Comparison of ENCODE assay signal across 9 cellular contexts in genomic region chr10:114634607-114634974, GRCh38. TPM values are rescaled to one million over a fixed set of nuclear protein-coding genes. Genes with fewer than 3 reads are reported as not detected.
DNase-seq lines count a peak whose midpoint lies in the region; ATAC-seq and TF ChIP-seq lines count a peak whose summit lies in the region.
"Had no signal": no experiment of that assay in that cellular context is flagged by ENCODE, and none has a peak within 500 bp of the region (broad histone marks: within the 10 kb centered on the region; RNA-seq: fewer than 3 reads in every experiment).

No MANE protein-coding gene starts in this region.

- intact Hi-C loops in lower lobe of right lung (cut with DNase I) = no loop called here
- intact Hi-C loops in activated T-helper 1 cell treated with anti-CD3 and anti-CD28 coated beads, Interleukin-12 subunit alpha, Interleukin-12 subunit beta, Interleukin-2, Interleukin-4 antibody, amounts not matched to agents 30 ng/mL and 10 ng/mL and 1 ng/mL, durations not matched to agents 14 hours and 24 hours and 36 hours (cut with micrococcal nuclease) = no loop called here
- intact Hi-C loops in activated CD4-positive, alpha-beta memory T cell treated with anti-CD3 and anti-CD28 coated beads for 36 hours (cut with micrococcal nuclease) = no loop called here

- H3K9me3 ChIP-seq in lower lobe of right lung = no peaks in the 10 kb centered on the region

- peak; percentile 8 for DNase-seq in stimulated activated CD4-positive, alpha-beta T cell treated with anti-CD3 and anti-CD28 coated beads, Interleukin-15, amount 100 ng/mL, for 24 hours
- DNase-seq in stimulated activated CD4-positive, alpha-beta T cell treated with anti-CD3 and anti-CD28 coated beads, Interleukin-12 subunit alpha, Interleukin-12 subunit beta, amount 100 ng/mL, for 4 hours = no peak
- DNase-seq in dedifferentiated amniotic fluid mesenchymal stem cell (ENCODE audit: extremely low spot score) = peak; percentile 99
- DNase-seq in lower lobe of right lung = peak; percentile 74
- DNase-seq in activated T-helper 1 cell treated with anti-CD3 and anti-CD28 coated beads, Interleukin-12 subunit alpha, Interleukin-12 subunit beta, Interleukin-2, Interleukin-4 antibody, amounts not matched to agents 30 ng/mL and 10 ng/mL and 1 ng/mL, durations not matched to agents 14 hours and 24 hours and 36 hours (ENCODE audit: low spot score) = no peak
- no peak for DNase-seq in left lobe of liver (ENCODE audit: low spot score)
- no peak for DNase-seq in activated CD4-positive, alpha-beta memory T cell treated with anti-CD3 and anti-CD28 coated beads for 36 hours

- no peaks in the 10 kb centered on the region for H3K36me3 ChIP-seq in lower lobe of right lung

- no peak overlapping the region for H3K4me3 ChIP-seq in lower lobe of right lung

- peaks cover 33% of the 10 kb centered on the region for H3K4me1 Mint-ChIP-seq in activated T-helper 1 cell treated with anti-CD3 and anti-CD28 coated beads, Interleukin-12 subunit alpha, Interleukin-12 subunit beta, Interleukin-2, Interleukin-4 antibody, amounts not matched to agents 30 ng/mL and 10 ng/mL and 1 ng/mL, durations not matched to agents 14 hours and 24 hours and 36 hours (ENCODE audit: low read depth)
- H3K4me1 Mint-ChIP-seq in activated CD4-positive, alpha-beta memory T cell treated with anti-CD3 and anti-CD28 coated beads for 36 hours (ENCODE audit: low read depth) = peaks cover 21% of the 10 kb centered on the region

- no peak overlapping the region for H3K27ac Mint-ChIP-seq in activated T-helper 1 cell treated with anti-CD3 and anti-CD28 coated beads, Interleukin-12 subunit alpha, Interleukin-12 subunit beta, Interleukin-2, Interleukin-4 antibody, amounts not matched to agents 30 ng/mL and 10 ng/mL and 1 ng/mL, durations not matched to agents 14 hours and 24 hours and 36 hours
- no peak overlapping the region for H3K27ac Mint-ChIP-seq in activated CD4-positive, alpha-beta memory T cell treated with anti-CD3 and anti-CD28 coated beads for 36 hours
- H3K27ac Mint-ChIP-seq: IgD-negative memory B cell had no signal

- no peak overlapping the region for H3K4me3 Mint-ChIP-seq in activated T-helper 1 cell treated with anti-CD3 and anti-CD28 coated beads, Interleukin-12 subunit alpha, Interleukin-12 subunit beta, Interleukin-2, Interleukin-4 antibody, amounts not matched to agents 30 ng/mL and 10 ng/mL and 1 ng/mL, durations not matched to agents 14 hours and 24 hours and 36 hours
- H3K4me3 Mint-ChIP-seq in activated CD4-positive, alpha-beta memory T cell treated with anti-CD3 and anti-CD28 coated beads for 36 hours = no peak overlapping the region
- H3K4me3 Mint-ChIP-seq: IgD-negative memory B cell had no signal

- H3K27me3 ChIP-seq in lower lobe of right lung (ENCODE audit: low read depth) = peaks cover 9% of the 10 kb centered on the region

- no peak for TF ChIP-seq CTCF in lower lobe of right lung (IDR thresholded peaks at IDR 0.05)

- POLR2A ChIA-PET in activated CD4-positive, alpha-beta memory T cell treated with anti-CD3 and anti-CD28 coated beads for 36 hours (lab: Charles Lee) = interaction anchor here (1.0 kb wide), 1 partner anchor 19 kb away, joined by 3 read pairs; no protein-coding TSS in a partner anchor

- peaks cover 59% of the 10 kb centered on the region for H3K4me1 ChIP-seq in lower lobe of right lung

- peak; percentile 88 to 90 for ATAC-seq in lower lobe of right lung
- ATAC-seq in HG02938 (IDR thresholded peaks at IDR 0.05; ENCODE audit: unreplicated experiment) = no peak
- no peak for ATAC-seq in left lobe of liver

- peak overlapping the region; percentile 66 for H3K27ac ChIP-seq in lower lobe of right lung

- H3K27me3 Mint-ChIP-seq in activated T-helper 1 cell treated with anti-CD3 and anti-CD28 coated beads, Interleukin-12 subunit alpha, Interleukin-12 subunit beta, Interleukin-2, Interleukin-4 antibody, amounts not matched to agents 30 ng/mL and 10 ng/mL and 1 ng/mL, durations not matched to agents 14 hours and 24 hours and 36 hours (ENCODE audit: insufficient read depth) = peaks cover 45% of the 10 kb centered on the region
- peaks cover 38% of the 10 kb centered on the region for H3K27me3 Mint-ChIP-seq in activated CD4-positive, alpha-beta memory T cell treated with anti-CD3 and anti-CD28 coated beads for 36 hours

- CTCF ChIA-PET in activated CD4-positive, alpha-beta memory T cell treated with anti-CD3 and anti-CD28 coated beads for 36 hours (lab: Charles Lee) = interaction anchor here (0.6 kb wide), 1 partner anchor 163 kb away, joined by 3 read pairs; no protein-coding TSS in a partner anchor

- no peaks in the 10 kb centered on the region for H3K36me3 Mint-ChIP-seq in activated T-helper 1 cell treated with anti-CD3 and anti-CD28 coated beads, Interleukin-12 subunit alpha, Interleukin-12 subunit beta, Interleukin-2, Interleukin-4 antibody, amounts not matched to agents 30 ng/mL and 10 ng/mL and 1 ng/mL, durations not matched to agents 14 hours and 24 hours and 36 hours (ENCODE audit: low read depth)
- H3K36me3 Mint-ChIP-seq in activated CD4-positive, alpha-beta memory T cell treated with anti-CD3 and anti-CD28 coated beads for 36 hours = no peaks in the 10 kb centered on the region
- H3K36me3 Mint-ChIP-seq: IgD-negative memory B cell had no signal

- no peaks in the 10 kb centered on the region for H3K9me3 Mint-ChIP-seq in activated T-helper 1 cell treated with anti-CD3 and anti-CD28 coated beads, Interleukin-12 subunit alpha, Interleukin-12 subunit beta, Interleukin-2, Interleukin-4 antibody, amounts not matched to agents 30 ng/mL and 10 ng/mL and 1 ng/mL, durations not matched to agents 14 hours and 24 hours and 36 hours
- no peaks in the 10 kb centered on the region for H3K9me3 Mint-ChIP-seq in activated CD4-positive, alpha-beta memory T cell treated with anti-CD3 and anti-CD28 coated beads for 36 hours

RNA-seq across cellular contexts. Expression of gene ABLIM1, which starts 23.5 kb away (rescaled TPM):
- total RNA-seq in lower lobe of right lung = 106 TPM
- total RNA-seq in activated T-helper 1 cell treated with anti-CD3 and anti-CD28 coated beads, Interleukin-12 subunit alpha, Interleukin-12 subunit beta, Interleukin-2, Interleukin-4 antibody, amounts not matched to agents 30 ng/mL and 10 ng/mL and 1 ng/mL, durations not matched to agents 14 hours and 24 hours and 36 hours = 14.2 TPM in 2 replicates
- total RNA-seq in left lobe of liver = 47.0 TPM
- total RNA-seq in activated CD4-positive, alpha-beta memory T cell treated with anti-CD3 and anti-CD28 coated beads for 36 hours = 100 to 1,000 TPM; 119 to 128 TPM

Comparison
In these comparisons a context has a peak if more than half of its experiments do, and no peak if none do; other contexts are left out.
1. DNase-seq: peak in stimulated activated CD4-positive, alpha-beta T cell treated with anti-CD3 and anti-CD28 coated beads, Interleukin-15, amount 100 ng/mL, for 24 hours (single experiment), dedifferentiated amniotic fluid mesenchymal stem cell (single experiment) and lower lobe of right lung (single experiment); none in stimulated activated CD4-positive, alpha-beta T cell treated with anti-CD3 and anti-CD28 coated beads, Interleukin-12 subunit alpha, Interleukin-12 subunit beta, amount 100 ng/mL, for 4 hours (single experiment), activated T-helper 1 cell treated with anti-CD3 and anti-CD28 coated beads, Interleukin-12 subunit alpha, Interleukin-12 subunit beta, Interleukin-2, Interleukin-4 antibody, amounts not matched to agents 30 ng/mL and 10 ng/mL and 1 ng/mL, durations not matched to agents 14 hours and 24 hours and 36 hours (single experiment), left lobe of liver (single experiment) and activated CD4-positive, alpha-beta memory T cell treated with anti-CD3 and anti-CD28 coated beads for 36 hours (single experiment).
2. ATAC-seq: peak in lower lobe of right lung (2 of 2); none in HG02938 (single experiment) and left lobe of liver (single experiment).